Comparison of ENCODE assay signal across 25 cellular contexts in the genomic region with DNA sequence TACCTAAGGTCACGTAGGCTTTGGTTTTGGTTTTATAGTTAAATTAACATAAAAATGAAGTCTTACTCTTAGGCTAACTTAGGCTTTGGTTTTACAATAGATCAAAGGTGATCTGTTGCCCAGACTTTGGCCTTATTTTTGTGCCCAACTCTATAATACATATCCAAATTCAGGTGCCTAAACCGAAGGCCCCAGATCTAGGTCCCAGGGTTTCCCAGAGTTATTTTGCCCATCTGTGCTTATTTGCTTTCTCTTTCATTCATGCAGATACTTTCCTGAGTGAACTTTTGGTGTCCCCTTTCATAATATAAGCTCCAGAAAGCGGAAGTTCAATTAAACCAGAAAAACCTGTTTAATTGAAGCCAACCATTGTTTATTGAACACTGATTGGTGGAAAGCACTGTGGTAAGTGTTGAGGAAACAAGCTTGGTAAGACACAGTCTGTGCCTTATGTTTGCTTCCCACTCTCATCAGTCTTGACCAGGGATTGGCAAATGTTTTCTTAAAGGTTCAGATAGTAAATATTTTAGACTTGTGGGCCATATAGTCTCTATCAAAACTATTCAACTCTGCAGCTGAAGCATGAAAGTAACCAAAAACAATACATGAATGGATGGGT.
DNase-seq lines count a peak whose midpoint lies in the region; ATAC-seq and TF ChIP-seq lines count a peak whose summit lies in the region.
"Had no signal": no experiment of that assay in that cellular context is flagged by ENCODE, and none has a peak within 500 bp of the region (broad histone marks: within the 10 kb centered on the region; RNA-seq: fewer than 3 reads in every experiment).

No MANE protein-coding gene starts in this region.

- DNase-seq in T47D (ENCODE audit: low read depth in 1 of 2, low spot score in 1 of 2) (peak; percentile 5 to 93), MCF 10A (ENCODE audit: unreplicated experiment) (no peak), NCI-H748 (lab: John Stamatoyannopoulos, UW; ENCODE audit: unreplicated experiment) (peak; percentile 92), epithelial cell of prostate (ENCODE audit: low read depth, low spot score) (peak; percentile 37), type B pancreatic cell (ENCODE audit: extremely low spot score, unreplicated experiment) (no peak), EL (no peak), GM19240 (ENCODE audit: insufficient read length, low spot score) (no peak)
- DNase-seq: ACHN; activated B cell treated with CpG ODN at 0.5 μM for 24 hours; activated CD4-positive, alpha-beta memory T cell treated with anti-CD3 and anti-CD28 coated beads, Interleukin-2, amount 10 ng/mL, durations not matched to agents 7 days and 5 days; activated T-cell treated with anti-CD3 and anti-CD28 coated beads, Interleukin-2, amount 50 U/mL, for 24 hours; CD4-positive, CD25-positive, alpha-beta regulatory T cell; cortex of kidney; erythroblast; KG1; left ventricle myocardium superior; NCI-H1105 treated with DMSO at 0.1 percent for 48 hours; nucleus accumbens; SHP77 treated with DMSO at 0.1 percent for 48 hours; stimulated activated CD4-positive, alpha-beta T cell treated with anti-CD3 and anti-CD28 coated beads, Interleukin-2, amount 100 ng/mL, for 48 hours; stomach; T-helper 2 cell had no signal

- intact Hi-C loops in MCF 10A (cut with micrococcal nuclease), result no loop called here

- H3K9me3 Mint-ChIP-seq in MCF 10A (ENCODE audit: unreplicated experiment), result peaks cover 15% of the 10 kb centered on the region
- H3K9me3 Mint-ChIP-seq in type B pancreatic cell, result no peaks in the 10 kb centered on the region
- H3K9me3 Mint-ChIP-seq: activated B cell treated with CpG ODN at 0.5 μM for 24 hours; activated naive CD4-positive, alpha-beta T cell treated with anti-CD3 and anti-CD28 coated beads, Interleukin-2, amount 50 U/mL, for 72 hours; activated T-cell treated with anti-CD3 and anti-CD28 coated beads, Interleukin-2, amount 50 U/mL, for 24 hours had no signal

- H3K27ac ChIP-seq in epithelial cell of prostate, result no peak overlapping the region
- H3K27ac ChIP-seq: gastroesophageal sphincter had no signal

- POLR2A ChIA-PET in MCF 10A (lab: Yijun Ruan, JAX), result interaction anchor here (0.5 kb wide), 1 partner anchor 415 kb away, joined by 3 read pairs; no protein-coding TSS in a partner anchor

- H3K27ac Mint-ChIP-seq in MCF 10A (ENCODE audit: low read depth, unreplicated experiment) (no peak overlapping the region), type B pancreatic cell (peak overlapping the region; percentile 57)
- H3K27ac Mint-ChIP-seq: activated B cell treated with CpG ODN at 0.5 μM for 24 hours; activated CD4-positive, alpha-beta memory T cell treated with anti-CD3 and anti-CD28 coated beads, Interleukin-2, amount 10 ng/mL, durations not matched to agents 7 days and 5 days; activated naive CD4-positive, alpha-beta T cell treated with anti-CD3 and anti-CD28 coated beads, Interleukin-2, amount 50 U/mL, for 72 hours; activated T-cell treated with anti-CD3 and anti-CD28 coated beads, Interleukin-2, amount 50 U/mL, for 24 hours; CD4-positive, CD25-positive, alpha-beta regulatory T cell had no signal

- CTCF ChIA-PET in MCF 10A (lab: Yijun Ruan, JAX), result no interaction called here

- peaks cover 17% of the 10 kb centered on the region for H3K27me3 Mint-ChIP-seq in MCF 10A (ENCODE audit: insufficient read depth, unreplicated experiment)
- H3K27me3 Mint-ChIP-seq in type B pancreatic cell, result no peaks in the 10 kb centered on the region
- H3K27me3 Mint-ChIP-seq: activated B cell treated with CpG ODN at 0.5 μM for 24 hours; activated CD4-positive, alpha-beta memory T cell treated with anti-CD3 and anti-CD28 coated beads, Interleukin-2, amount 10 ng/mL, durations not matched to agents 7 days and 5 days; CD4-positive, CD25-positive, alpha-beta regulatory T cell had no signal

- no peak for ATAC-seq in GM18519 (IDR thresholded peaks at IDR 0.05; ENCODE audit: low FRiP score, unreplicated experiment)
- ATAC-seq: activated naive CD4-positive, alpha-beta T cell treated with anti-CD3 and anti-CD28 coated beads, Interleukin-2, amount 50 U/mL, for 72 hours; gastroesophageal sphincter; left ventricle myocardium superior had no signal

- in situ Hi-C loops in T47D (cut with HindIII; ENCODE audit: low pct_unique_long_range_greater_than_20kb, low sequenced_read_pairs), result no loop called here

- H3K4me1 Mint-ChIP-seq in MCF 10A (ENCODE audit: insufficient read depth, unreplicated experiment), result no peaks in the 10 kb centered on the region
- H3K4me1 Mint-ChIP-seq in type B pancreatic cell (ENCODE audit: unreplicated experiment), result peaks cover 14% of the 10 kb centered on the region
- H3K4me1 Mint-ChIP-seq: activated B cell treated with CpG ODN at 0.5 μM for 24 hours; activated CD4-positive, alpha-beta memory T cell treated with anti-CD3 and anti-CD28 coated beads, Interleukin-2, amount 10 ng/mL, durations not matched to agents 7 days and 5 days; CD4-positive, CD25-positive, alpha-beta regulatory T cell had no signal

- TF ChIP-seq CTCF in MCF 10A (IDR thresholded peaks at IDR 0.05; ENCODE audit: unreplicated experiment), result no peak
- TF ChIP-seq CTCF in type B pancreatic cell (conservative IDR thresholded peaks at IDR 0.05), result no peak

- no TSS peak for BruUV-seq in MCF 10A (replicated peaks; lab: Mats Ljungman, UMichigan)

- H3K4me3 Mint-ChIP-seq in MCF 10A (ENCODE audit: unreplicated experiment) (no peak overlapping the region), type B pancreatic cell (no peak overlapping the region)
- H3K4me3 Mint-ChIP-seq: activated B cell treated with CpG ODN at 0.5 μM for 24 hours; activated CD4-positive, alpha-beta memory T cell treated with anti-CD3 and anti-CD28 coated beads, Interleukin-2, amount 10 ng/mL, durations not matched to agents 7 days and 5 days; activated T-cell treated with anti-CD3 and anti-CD28 coated beads, Interleukin-2, amount 50 U/mL, for 24 hours had no signal

- H3K36me3 Mint-ChIP-seq in MCF 10A (ENCODE audit: insufficient read depth, unreplicated experiment) (no peaks in the 10 kb centered on the region), type B pancreatic cell (no peaks in the 10 kb centered on the region)
- H3K36me3 Mint-ChIP-seq: CD4-positive, CD25-positive, alpha-beta regulatory T cell had no signal

Comparison
In these comparisons a context has a peak if more than half of its experiments do, and no peak if none do; other contexts are left out.
1. DNase-seq: peak in T47D (2 of 2), NCI-H748 (single experiment) and epithelial cell of prostate (single experiment); none in MCF 10A (single experiment), type B pancreatic cell (single experiment), EL (single experiment) and GM19240 (single experiment).